ENCODE assay signal across 13 cellular contexts in the genomic region with DNA sequence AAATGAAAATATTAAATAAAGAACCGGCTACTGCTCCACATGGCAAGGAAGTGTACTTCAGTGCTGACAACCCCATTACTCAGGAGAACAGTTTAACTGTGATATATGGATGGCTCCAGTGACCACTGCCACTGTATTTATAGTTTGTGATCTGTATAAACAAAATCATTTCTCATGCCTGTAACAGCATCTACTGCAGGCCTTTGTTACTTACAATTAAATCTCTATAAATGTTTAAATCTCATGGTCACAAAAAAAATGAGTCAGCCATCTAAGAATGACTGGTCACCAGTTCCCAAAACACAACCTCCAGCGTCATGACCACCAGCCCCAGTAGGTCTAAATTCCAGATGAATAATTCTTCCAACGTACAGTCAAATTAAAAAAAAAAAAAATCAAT. TPM values are rescaled to one million over a fixed set of nuclear protein-coding genes. Genes with fewer than 3 reads are reported as not detected.
DNase-seq lines count a peak whose midpoint lies in the region; ATAC-seq and TF ChIP-seq lines count a peak whose summit lies in the region.
"Had no signal": no experiment of that assay in that cellular context is flagged by ENCODE, and none has a peak within 500 bp of the region (broad histone marks: within the 10 kb centered on the region; RNA-seq: fewer than 3 reads in every experiment).

No MANE protein-coding gene starts in this region.

- no peak overlapping the region for H3K4me3 Mint-ChIP-seq in activated naive CD8-positive, alpha-beta T cell treated with anti-CD3 and anti-CD28 coated beads, Interleukin-2, amount 50 U/mL, for 24 hours

- intact Hi-C loops in esophagus squamous epithelium (cut with DNase I): no loop called here

- H3K27me3 Mint-ChIP-seq in activated naive CD8-positive, alpha-beta T cell treated with anti-CD3 and anti-CD28 coated beads, Interleukin-2, amount 50 U/mL, for 24 hours: no peaks in the 10 kb centered on the region

- TF ChIP-seq POLR2A in esophagus squamous epithelium (IDR thresholded peaks at IDR 0.05): no peak

- peaks cover 5% of the 10 kb centered on the region for H3K36me3 Mint-ChIP-seq in activated naive CD8-positive, alpha-beta T cell treated with anti-CD3 and anti-CD28 coated beads, Interleukin-2, amount 50 U/mL, for 24 hours (ENCODE audit: low read depth)

- H3K9me3 Mint-ChIP-seq in activated naive CD8-positive, alpha-beta T cell treated with anti-CD3 and anti-CD28 coated beads, Interleukin-2, amount 50 U/mL, for 24 hours: no peaks in the 10 kb centered on the region

- no peaks in the 10 kb centered on the region for H3K9me3 ChIP-seq in esophagus squamous epithelium
- H3K9me3 ChIP-seq: thyroid gland had no signal

- H3K36me3 ChIP-seq in kidney epithelial cell (ENCODE audit: control insufficient read depth, insufficient read depth, low read length): no peaks in the 10 kb centered on the region
- H3K36me3 ChIP-seq in esophagus squamous epithelium: no peaks in the 10 kb centered on the region
- H3K36me3 ChIP-seq: thyroid gland had no signal

- ATAC-seq in activated naive CD8-positive, alpha-beta T cell treated with anti-CD3 and anti-CD28 coated beads, Interleukin-2, amount 50 U/mL, for 24 hours: no peak
- ATAC-seq in GM21529 (IDR thresholded peaks at IDR 0.05; ENCODE audit: unreplicated experiment) (no peak), GM21576 (IDR thresholded peaks at IDR 0.05; ENCODE audit: unreplicated experiment) (no peak)

- H3K27ac Mint-ChIP-seq in activated naive CD8-positive, alpha-beta T cell treated with anti-CD3 and anti-CD28 coated beads, Interleukin-2, amount 50 U/mL, for 24 hours: peak overlapping the region; percentile 79

- H3K4me3 ChIP-seq in AG09309 (ENCODE audit: control insufficient read depth, low read depth, low read length) (no peak overlapping the region), kidney epithelial cell (ENCODE audit: low read depth, low read length) (no peak overlapping the region), esophagus squamous epithelium (no peak overlapping the region)
- H3K4me3 ChIP-seq: thyroid gland had no signal

- H3K27ac ChIP-seq in esophagus squamous epithelium: no peak overlapping the region
- H3K27ac ChIP-seq: thyroid gland had no signal

- H3K4me1 ChIP-seq in esophagus squamous epithelium: peaks cover 0 to 8% (median 0%) of the 10 kb centered on the region in 3 donors

- H3K4me1 Mint-ChIP-seq in activated naive CD8-positive, alpha-beta T cell treated with anti-CD3 and anti-CD28 coated beads, Interleukin-2, amount 50 U/mL, for 24 hours: peaks cover 79% of the 10 kb centered on the region

- peak; percentile 44 for DNase-seq in AG09309 (ENCODE audit: low read depth)
- peak; percentile 87 for DNase-seq in HCEC 1CT
- no peak for DNase-seq in activated naive CD8-positive, alpha-beta T cell treated with anti-CD3 and anti-CD28 coated beads, Interleukin-2, amount 50 U/mL, for 24 hours
- peak; percentile 43 for DNase-seq in kidney epithelial cell (ENCODE audit: low read depth)
- no peak for DNase-seq in esophagus squamous epithelium (lab: John Stamatoyannopoulos, UW)
- DNase-seq in hypothalamus (lab: John Stamatoyannopoulos, UW): no peak
- DNase-seq: activated effector memory CD4-positive, alpha-beta T cell treated with anti-CD3 and anti-CD28 coated beads, Interleukin-2, amount 50 U/mL, for 16 hours; DMS79 treated with DMSO at 0.1 percent for 48 hours; GOT3; NCI-H1105 treated with DMSO at 0.1 percent for 48 hours; thyroid gland had no signal

- no peaks in the 10 kb centered on the region for H3K27me3 ChIP-seq in kidney epithelial cell (ENCODE audit: control insufficient read depth, insufficient read depth, low read length)
- H3K27me3 ChIP-seq in esophagus squamous epithelium: no peaks in the 10 kb centered on the region
- H3K27me3 ChIP-seq: thyroid gland had no signal

- TF ChIP-seq CTCF in AG09309 (IDR thresholded peaks at IDR 0.05; ENCODE audit: control insufficient read depth, insufficient read depth, low read depth, low read length, missing control alignments) (no peak), kidney epithelial cell (IDR thresholded peaks at IDR 0.05; ENCODE audit: insufficient read depth, low read length, poor library complexity, severe bottlenecking) (no peak), esophagus squamous epithelium (IDR thresholded peaks at IDR 0.05) (no peak)

- WGBS in esophagus squamous epithelium, 2 donors: 48 to 53% methylated on average over 3 of the region's 3 CpGs

RNA-seq across cellular contexts. Expression of gene SERINC5, which starts 24.6 kb away (rescaled TPM):
- total RNA-seq in kidney epithelial cell: 12.9 and 13.1 TPM in 2 replicates
- total RNA-seq in esophagus squamous epithelium: 10 to 100 TPM; 33.9 to 65.3 (median 44.6) TPM

Comparison
In these comparisons a context has a peak if more than half of its experiments do, and no peak if none do; other contexts are left out.
1. DNase-seq: peak in AG09309 (single experiment), HCEC 1CT (single experiment) and kidney epithelial cell (single experiment); none in activated naive CD8-positive, alpha-beta T cell treated with anti-CD3 and anti-CD28 coated beads, Interleukin-2, amount 50 U/mL, for 24 hours (single experiment), esophagus squamous epithelium (single experiment) and hypothalamus (0 of 51).